14 cellular contexts compared by ENCODE assay signal in genomic region chr21:14889080-14889805, GRCh38.
DNase-seq lines count a peak whose midpoint lies in the region; ATAC-seq, FAIRE-seq and TF ChIP-seq lines count a peak whose summit lies in the region.
"Had no signal": no experiment of that assay in that cellular context is flagged by ENCODE, and none has a peak within 500 bp of the region (broad histone marks: within the 10 kb centered on the region; RNA-seq: fewer than 3 reads in every experiment).

No MANE protein-coding gene starts in this region.

- no peak overlapping the region for H2AK9ac ChIP-seq in IMR-90 (replicated peaks; ENCODE audit: low read depth, low read length, poor library complexity)

- no peak overlapping the region for H2AK5ac ChIP-seq in IMR-90 (ENCODE audit: low read depth, low read length)

- BruUV-seq in IMR-90 (replicated peaks; lab: Mats Ljungman, UMichigan) (no TSS peak), HepG2 (replicated peaks; lab: Mats Ljungman, UMichigan) (no TSS peak)

- H3K79me1 ChIP-seq in IMR-90 (ENCODE audit: low read depth in 1 of 2, low read length in 2 of 2), result 0 out of 4 replicates have a peak, but pooled peaks cover 0 to 3% of the 10 kb centered on the region in 2 experiments

- FAIRE-seq in A549 (lab: Jason Lieb, UNC), result no peak
- peak; percentile 72 for FAIRE-seq in HepG2 (lab: Jason Lieb, UNC)

- TF ChIP-seq EP300 in A549 (IDR thresholded peaks at IDR 0.05) (no peak), HepG2 (IDR thresholded peaks at IDR 0.05; ENCODE audit: low read depth in 2 of 2, low read length in 2 of 2) (peak; percentile 97 to 98), HepG2 (CRISPR knock-in tag; IDR thresholded peaks at IDR 0.05; ENCODE audit: borderline replicate concordance) (peak; percentile 80; the same call in 1 of the 2 replicates)

- no peak overlapping the region for H4K8ac ChIP-seq in IMR-90 (ENCODE audit: low read depth in 2 of 2, low read length in 2 of 2)

- intact Hi-C loops in IMR-90 (cut with micrococcal nuclease) (no loop called here), HepG2 (cut with micrococcal nuclease; ENCODE audit: unreplicated experiment) (loop anchor here (1.0 to 2.0 kb wide), 3 partner anchors 12 to 54 kb away; no protein-coding TSS in a partner anchor)

- peak overlapping the region; percentile 12 for H2BK5ac ChIP-seq in IMR-90 (ENCODE audit: low read depth, low read length, poor library complexity, severe bottlenecking)

- H4K91ac ChIP-seq in IMR-90 (ENCODE audit: insufficient read depth, low read depth, low read length), result no peak overlapping the region

- TF ChIP-seq CTCF in A549 (IDR thresholded peaks at IDR 0.05) (no peak), IMR-90 (conservative IDR thresholded peaks at IDR 0.05; ENCODE audit: low read depth, low read length) (no peak), astrocyte of the spinal cord (IDR thresholded peaks at IDR 0.05; ENCODE audit: low read depth, low read length) (no peak), HepG2 (CRISPR knock-in tag; IDR thresholded peaks at IDR 0.05) (no peak)

- 0 out of 2 replicates have a peak overlapping the region, but pooled peaks have one; percentile 8 for H3K23ac ChIP-seq in IMR-90 (ENCODE audit: low read depth, low read length)

- H2BK120ac ChIP-seq in IMR-90 (ENCODE audit: low read depth, low read length), result no peak overlapping the region

- H3K4me3 ChIP-seq in A549, result no peak overlapping the region
- no peak overlapping the region for H3K4me3 ChIP-seq in IMR-90 (ENCODE audit: insufficient read depth, low read depth, low read length)
- no peak overlapping the region for H3K4me3 ChIP-seq in astrocyte of the spinal cord (ENCODE audit: low read depth, low read length)
- H3K4me3 ChIP-seq in HepG2 (replicated peaks in 1 of 3; ENCODE audit: insufficient read depth in 1 of 3, low read depth in 2 of 3, low read length in 3 of 3), result peak overlapping the region in 1 of 3 experiments; percentile 18; a peak in 1 of 6 replicates
- H3K4me3 ChIP-seq: thoracic aorta had no signal

- CTCF ChIA-PET in A549 (lab: Yijun Ruan, JAX), result interaction anchor here (1.4 kb wide), 1 partner anchor 25 kb away, joined by 4 read pairs; no protein-coding TSS in a partner anchor
- CTCF ChIA-PET in IMR-90 (lab: Yijun Ruan, JAX), result interaction anchor here (1.0 to 1.1 kb wide), 2 partner anchors 164 to 170 kb away, joined by 3 read pairs; no protein-coding TSS in a partner anchor
- CTCF ChIA-PET in HepG2 (lab: Yijun Ruan, JAX; ENCODE audit: low intra/inter-chr PET ratio, low total read pairs), result interaction anchor here (1.6 kb wide), 1 partner anchor 25 kb away, joined by 5 read pairs; no protein-coding TSS in a partner anchor

- TF ChIP-seq RAD21 in A549 (conservative IDR thresholded peaks at IDR 0.05 in 1 of 2, IDR thresholded peaks at IDR 0.05 in 1 of 2), result no peak
- TF ChIP-seq RAD21 in IMR-90 (IDR thresholded peaks at IDR 0.05; ENCODE audit: low read length), result no peak
- 0 out of 2 replicates have a peak, but pooled peaks have one; percentile 31 for TF ChIP-seq RAD21 in HepG2 (CRISPR knock-in tag; IDR thresholded peaks at IDR 0.05)

- POLR2A ChIA-PET in A549 (lab: Yijun Ruan, JAX) (interaction anchor here (0.8 kb wide), 1 partner anchor 175 kb away, joined by 3 read pairs; the partner anchor contains the start of gene NRIP1), IMR-90 (lab: Charles Lee; ENCODE audit: unreplicated experiment) (no interaction called here), HepG2 (lab: Yijun Ruan, JAX) (interaction anchor here (0.8 to 3.8 kb wide), 10 partner anchors 11 to 556 kb away, joined by 3 to 82 read pairs (median 8); partner anchors contain the start of gene NRIP1)

- no peak overlapping the region for H3K56ac ChIP-seq in IMR-90 (ENCODE audit: extremely low read depth, insufficient read depth, low read length)

- no peaks in the 10 kb centered on the region for H3K9me1 ChIP-seq in IMR-90 (ENCODE audit: insufficient read depth, low read length)

- H4K20me1 ChIP-seq in IMR-90 (ENCODE audit: insufficient read depth, low read length) (no peaks in the 10 kb centered on the region), HepG2 (ENCODE audit: insufficient read depth, low read length) (no peaks in the 10 kb centered on the region)

- H3K36me3 ChIP-seq in IMR-90 (ENCODE audit: control insufficient read depth, insufficient read depth, low read length) (no peaks in the 10 kb centered on the region), HepG2 (replicated peaks in 1 of 2; ENCODE audit: control insufficient read depth in 1 of 2, insufficient read depth in 2 of 2, low read length in 2 of 2) (no peaks in the 10 kb centered on the region)
- H3K36me3 ChIP-seq: thoracic aorta had no signal

- no peak overlapping the region for H2BK20ac ChIP-seq in IMR-90 (ENCODE audit: low read depth, low read length)

- no peak overlapping the region for H4K5ac ChIP-seq in IMR-90 (ENCODE audit: low read depth, low read length)

- peak overlapping the region; percentile 28; the same call in 1 of the 3 replicates for H3K4me2 ChIP-seq in A549
- H3K4me2 ChIP-seq in IMR-90 (ENCODE audit: low read depth, low read length), result no peak overlapping the region; the same call in 1 of the 2 replicates
- H3K4me2 ChIP-seq in HepG2 (ENCODE audit: low read depth, low read length), result peak overlapping the region; percentile 77

- ATAC-seq in A549 (no peak), IMR-90 (ENCODE audit: low read depth) (peak; percentile 66), HepG2 (peak; percentile 91), GM19467 (IDR thresholded peaks at IDR 0.05; ENCODE audit: unreplicated experiment) (no peak)
- ATAC-seq: T-cell had no signal

- 67% methylated on average over 5 of the region's 5 CpGs for WGBS in A549 (ENCODE audit: missing lambda C conversion rate)
- no CpG with 5 or more reads among the region's 5 CpGs for WGBS in IMR-90 (ENCODE audit: extremely low coverage in 2 of 2, insufficient read length in 1 of 2), 2 experiments
- 9% methylated on average over 5 of the region's 5 CpGs for WGBS in HepG2 (ENCODE audit: low lambda C conversion rate)

- H2BK15ac ChIP-seq in IMR-90 (ENCODE audit: low read depth, low read length), result no peak overlapping the region

- H3K4me1 ChIP-seq in A549 (peaks cover 26% of the 10 kb centered on the region), IMR-90 (ENCODE audit: control insufficient read depth, insufficient read depth, low read length) (peaks cover 6% of the 10 kb centered on the region; the same call in 1 of the 2 replicates), HepG2 (ENCODE audit: insufficient read depth, low read length) (peaks cover 39% of the 10 kb centered on the region)

- H3K4ac ChIP-seq in IMR-90 (ENCODE audit: low read depth, low read length), result no peak overlapping the region

- peaks cover 2% of the 10 kb centered on the region for H3K79me2 ChIP-seq in HepG2 (ENCODE audit: insufficient read depth, low read length)

- dilution Hi-C loops in IMR-90 (cut with HindIII; ENCODE audit: low sequenced_read_pairs, unreplicated experiment), result no loop called here

- no peak overlapping the region for H3K14ac ChIP-seq in IMR-90 (replicated peaks; ENCODE audit: low read depth, low read length)

- no peak overlapping the region for H3K18ac ChIP-seq in IMR-90 (ENCODE audit: low read depth, low read length)

- no peak for TF ChIP-seq POLR2A in A549 (IDR thresholded peaks at IDR 0.05; ENCODE audit: low read length)
- TF ChIP-seq POLR2A in IMR-90 (IDR thresholded peaks at IDR 0.05; ENCODE audit: low read depth, low read length), result no peak
- no peak for TF ChIP-seq POLR2A in HepG2 (IDR thresholded peaks at IDR 0.05; ENCODE audit: insufficient read depth in 1 of 2, low read depth in 2 of 2, low read length in 2 of 2)

- H3K27me3 ChIP-seq in IMR-90 (ENCODE audit: control insufficient read depth, insufficient read depth, low read length) (no peaks in the 10 kb centered on the region), HepG2 (ENCODE audit: control insufficient read depth in 1 of 2, insufficient read depth in 2 of 2, low read length in 2 of 2) (no peaks in the 10 kb centered on the region)

- H2AFZ ChIP-seq in IMR-90 (replicated peaks; ENCODE audit: low read length, poor library complexity), result no peak overlapping the region
- no peak overlapping the region for H2AFZ ChIP-seq in HepG2 (ENCODE audit: low read length)

- peak overlapping the region; percentile 5 to 58; a peak in 2 of 6 replicates for H3K27ac ChIP-seq in A549
- H3K27ac ChIP-seq in IMR-90 (ENCODE audit: insufficient read depth, low read length), result no peak overlapping the region
- H3K27ac ChIP-seq in HepG2 (ENCODE audit: extremely low read length, insufficient read depth, low read length), result peak overlapping the region; percentile 83
- H3K27ac ChIP-seq: thoracic aorta had no signal

- no peaks in the 10 kb centered on the region for H3K9me3 ChIP-seq in A549
- H3K9me3 ChIP-seq in IMR-90 (ENCODE audit: control insufficient read depth, insufficient read depth, low read length), result no peaks in the 10 kb centered on the region
- H3K9me3 ChIP-seq in HepG2 (ENCODE audit: low read length), result no peaks in the 10 kb centered on the region
- H3K9me3 ChIP-seq: thoracic aorta had no signal

- H3K9ac ChIP-seq in IMR-90 (ENCODE audit: low read depth, low read length), result no peak overlapping the region
- peak overlapping the region; percentile 54 for H3K9ac ChIP-seq in HepG2 (ENCODE audit: insufficient read depth, low read depth, low read length)

- DNase-seq in A549 (ENCODE audit: low read depth in 1 of 2, low spot score in 1 of 2) (no peak), IMR-90 (peak; percentile 71), astrocyte of the spinal cord (ENCODE audit: low read depth, low spot score) (peak; percentile 84), HepG2 (ENCODE audit: low spot score) (peak; percentile 92), occipital lobe (lab: John Stamatoyannopoulos, UW) (no peak), T1000 (lab: John Stamatoyannopoulos, UW) (no peak), HK-2 (ENCODE audit: unreplicated experiment) (no peak)
- DNase-seq: ACHN; activated CD4-positive, alpha-beta T cell treated with anti-CD3 and anti-CD28 coated beads, Interleukin-2, amount 50 U/mL, for 48 hours; activated gamma-delta T cell treated with Interleukin-2 at 50 U/mL for 16 hours; NCI-H2029 treated with DMSO at 0.1 percent for 48 hours; T-cell had no signal

- in situ Hi-C loops in IMR-90 (cut with MboI; ENCODE audit: low sequenced_read_pairs), result no loop called here
- in situ Hi-C loops in astrocyte of the spinal cord (cut with HindIII; ENCODE audit: low sequenced_read_pairs), result no loop called here
- in situ Hi-C loops in HepG2 (cut with HindIII; ENCODE audit: extremely low pct_ligation_motif_present, low pct_unique_long_range_greater_than_20kb), result no loop called here

TF ChIP-seq in IMR-90, 13 proteins besides CTCF, POLR2A, EP300 and RAD21:
- no peak for TF ChIP-seq MXI1 (IDR thresholded peaks at IDR 0.05; ENCODE audit: borderline replicate concordance, low read depth, low read length)
- TF ChIP-seq CEBPB (IDR thresholded peaks at IDR 0.05; ENCODE audit: low read depth, low read length), result 0 out of 2 replicates have a peak, but pooled peaks have one; percentile 13

Comparison
In these comparisons a context has a peak if more than half of its experiments do, and no peak if none do; other contexts are left out.
1. ATAC-seq: peak in IMR-90 (single experiment) and HepG2 (single experiment); none in A549 (0 of 2) and GM19467 (single experiment).
2. DNase-seq: peak in IMR-90 (single experiment), astrocyte of the spinal cord (single experiment) and HepG2 (single experiment); none in A549 (0 of 2), occipital lobe (single experiment), T1000 (single experiment) and HK-2 (single experiment).
3. Of the 38 proteins assayed by ChIP-seq in both HepG2 and A549: peak only in HepG2: BHLHE40, CEBPB, CHD4, EHMT2, EP300, ESRRA and 8 more; only in A549: none; in both: none; in neither: 23; mixed calls (peak in some experiments, not most) for 1.